Comparison of ENCODE assay signal across 19 cellular contexts in the genomic region with DNA sequence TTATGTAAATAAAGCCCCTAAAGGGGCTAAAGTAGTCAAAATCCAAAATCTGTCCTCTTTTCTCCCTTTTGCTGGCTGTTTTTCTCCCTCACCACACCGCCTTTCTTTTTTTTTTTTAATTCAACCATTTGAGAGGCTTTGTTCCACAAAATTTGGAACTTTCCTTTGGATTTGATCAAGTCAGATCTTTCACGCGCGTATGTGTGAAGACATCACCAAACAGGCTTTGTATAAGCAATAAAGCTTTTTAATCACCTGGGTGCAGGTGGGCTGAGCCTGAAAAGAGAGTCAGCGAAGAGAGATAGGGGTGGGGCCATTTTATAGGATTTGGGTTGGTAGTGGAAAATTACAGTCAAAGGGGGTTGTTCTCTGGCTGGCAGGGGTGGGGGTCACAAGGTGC. TPM values are rescaled to one million over a fixed set of nuclear protein-coding genes. Genes with fewer than 3 reads are reported as not detected.
DNase-seq lines count a peak whose midpoint lies in the region; ATAC-seq and TF ChIP-seq lines count a peak whose summit lies in the region.
"Had no signal": no experiment of that assay in that cellular context is flagged by ENCODE, and none has a peak within 500 bp of the region (broad histone marks: within the 10 kb centered on the region; RNA-seq: fewer than 3 reads in every experiment).

No MANE protein-coding gene starts in this region.

- H3K27ac ChIP-seq in GM23338 (ENCODE audit: low read depth) (peak overlapping the region; percentile 95), MM.1S (ENCODE audit: low read length) (no peak overlapping the region; the same call in 1 of the 2 replicates), endodermal cell (ENCODE audit: low read depth, low read length) (no peak overlapping the region), mesendoderm (ENCODE audit: low read depth, low read length) (peak overlapping the region; percentile 76)
- no peak overlapping the region for H3K27ac ChIP-seq in CD4-positive, alpha-beta T cell (ENCODE audit: low read depth, low read length)
- H3K27ac ChIP-seq: A549, PC-9, SJSA1 had no signal

- POLR2A ChIA-PET in CD4-positive, alpha-beta T cell (lab: Charles Lee), result no interaction called here

- peaks cover 15% of the 10 kb centered on the region for H3K27me3 Mint-ChIP-seq in GM23338 (ENCODE audit: insufficient read depth, low read depth, poor library complexity)
- no peaks in the 10 kb centered on the region for H3K27me3 Mint-ChIP-seq in endodermal cell (ENCODE audit: insufficient read depth)
- H3K27me3 Mint-ChIP-seq in CD4-positive, alpha-beta T cell, result no peaks in the 10 kb centered on the region

- H3F3A ChIP-seq in GM23338 (replicated peaks; ENCODE audit: low read depth) (peaks cover 4% of the 10 kb centered on the region), MM.1S (ENCODE audit: insufficient read depth, low read length) (no peaks in the 10 kb centered on the region)

- no peaks in the 10 kb centered on the region for H3K27me3 ChIP-seq in GM23338 (ENCODE audit: insufficient read depth)
- no peaks in the 10 kb centered on the region for H3K27me3 ChIP-seq in MM.1S (replicated peaks; ENCODE audit: insufficient read depth, low read length)
- H3K27me3 ChIP-seq in endodermal cell (ENCODE audit: control insufficient read depth, insufficient read depth, low read length, poor library complexity, severe bottlenecking), result no peaks in the 10 kb centered on the region
- no peaks in the 10 kb centered on the region for H3K27me3 ChIP-seq in mesendoderm (ENCODE audit: insufficient read depth, low read length, poor library complexity)
- H3K27me3 ChIP-seq in CD4-positive, alpha-beta T cell (ENCODE audit: control insufficient read depth, insufficient read depth, low read length), result no peaks in the 10 kb centered on the region

- no peaks in the 10 kb centered on the region for H3K9me3 ChIP-seq in MM.1S (replicated peaks; ENCODE audit: insufficient read depth, low read length)
- H3K9me3 ChIP-seq in endodermal cell (ENCODE audit: control insufficient read depth, low read length), result peaks cover 17% of the 10 kb centered on the region
- H3K9me3 ChIP-seq in CD4-positive, alpha-beta T cell (ENCODE audit: control insufficient read depth, low read length), result no peaks in the 10 kb centered on the region
- H3K9me3 ChIP-seq: A549, SJSA1 had no signal

- H2BK120ac ChIP-seq in mesendoderm (ENCODE audit: low read depth, low read length), result peak overlapping the region; percentile 64

- H2AFZ ChIP-seq in GM23338 (no peak overlapping the region), MM.1S (ENCODE audit: low read length) (peak overlapping the region; percentile 75)
- H2AFZ ChIP-seq: PC-9 had no signal

- H3K18ac ChIP-seq in mesendoderm (ENCODE audit: low read length), result peak overlapping the region; percentile 96

- peak overlapping the region; percentile 98 for H3K27ac Mint-ChIP-seq in GM23338
- peak overlapping the region; percentile 97 for H3K27ac Mint-ChIP-seq in endodermal cell
- no peak overlapping the region for H3K27ac Mint-ChIP-seq in CD4-positive, alpha-beta T cell

- H3K4me1 ChIP-seq in GM23338 (ENCODE audit: insufficient read depth), result peaks cover 39% of the 10 kb centered on the region
- peaks cover 3% of the 10 kb centered on the region for H3K4me1 ChIP-seq in MM.1S (ENCODE audit: low read length)
- H3K4me1 ChIP-seq in endodermal cell (ENCODE audit: control insufficient read depth, insufficient read depth, low read length), result no peaks in the 10 kb centered on the region
- peaks cover 8% of the 10 kb centered on the region for H3K4me1 ChIP-seq in mesendoderm (ENCODE audit: control insufficient read depth, low read depth, low read length)

- DNase-seq in GM23338 (ENCODE audit: low spot score) (peak; percentile 57), MM.1S (no peak), endodermal cell (peak; percentile 66), mesendoderm (no peak), NCI-H1694 (lab: John Stamatoyannopoulos, UW) (no peak)
- DNase-seq in CD4-positive, alpha-beta T cell, result no peak
- DNase-seq: C1 segment of cervical spinal cord, GF-D8, HCEC 1CT, Kasumi-1, NCI-H1105 treated with DMSO at 0.1 percent for 48 hours, NCI-H187, NCI-H345, NCI-H526, PC-9 had no signal

- no peaks in the 10 kb centered on the region for H4K20me1 ChIP-seq in GM23338 (replicated peaks; ENCODE audit: insufficient read depth)
- no peaks in the 10 kb centered on the region for H4K20me1 ChIP-seq in MM.1S (ENCODE audit: insufficient read depth, low read length)

- H3K36me3 ChIP-seq in GM23338 (ENCODE audit: insufficient read depth), result no peaks in the 10 kb centered on the region
- no peaks in the 10 kb centered on the region for H3K36me3 ChIP-seq in MM.1S (replicated peaks; ENCODE audit: insufficient read depth, low read length)
- no peaks in the 10 kb centered on the region for H3K36me3 ChIP-seq in endodermal cell (ENCODE audit: control insufficient read depth, insufficient read depth, low read length)
- H3K36me3 ChIP-seq in mesendoderm (ENCODE audit: control insufficient read depth, insufficient read depth, low read length), result no peaks in the 10 kb centered on the region
- H3K36me3 ChIP-seq: SJSA1 had no signal

- peak; percentile 10; the same call in 2 of the 3 replicates for ATAC-seq in GM23338
- ATAC-seq in HG02759 (IDR thresholded peaks at IDR 0.05; ENCODE audit: unreplicated experiment), result no peak
- ATAC-seq in CD4-positive, alpha-beta T cell (ENCODE audit: poor library complexity), result no peak
- no peak for ATAC-seq in GM21381 (IDR thresholded peaks at IDR 0.05; ENCODE audit: unreplicated experiment)
- ATAC-seq: A549 had no signal

- H3K79me1 ChIP-seq in mesendoderm (ENCODE audit: low read length), result no peaks in the 10 kb centered on the region

- WGBS in endodermal cell (ENCODE audit: insufficient coverage in 1 of 2, insufficient read length in 1 of 2), 2 experiments, result 59 to 88% methylated on average over 5 of the region's 5 CpGs
- WGBS in mesendoderm (ENCODE audit: extremely low coverage, insufficient coverage, low lambda C conversion rate), result no CpG with 5 or more reads among the region's 5 CpGs

- no peak overlapping the region for H3K23ac ChIP-seq in mesendoderm (ENCODE audit: low read length)

- H3K79me2 ChIP-seq in GM23338 (replicated peaks; ENCODE audit: insufficient read depth), result no peaks in the 10 kb centered on the region
- H3K79me2 ChIP-seq in MM.1S (ENCODE audit: low read length), result no peaks in the 10 kb centered on the region
- no peaks in the 10 kb centered on the region for H3K79me2 ChIP-seq in mesendoderm (ENCODE audit: control insufficient read depth, insufficient read depth, low read length)

- no peak overlapping the region for H4K8ac ChIP-seq in mesendoderm (ENCODE audit: low read depth, low read length)

- intact Hi-C loops in CD4-positive, alpha-beta T cell (cut with DNase I, micrococcal nuclease), result no loop called here

- no peaks in the 10 kb centered on the region for H3K9me2 ChIP-seq in GM23338 (ENCODE audit: insufficient read depth)
- H3K9me2 ChIP-seq in MM.1S (replicated peaks; ENCODE audit: insufficient read depth, low read length), result no peaks in the 10 kb centered on the region

- H3K56ac ChIP-seq in mesendoderm (ENCODE audit: low read length), result peak overlapping the region; percentile 34

- H3K4me2 ChIP-seq in GM23338 (peak overlapping the region; percentile 44), MM.1S (ENCODE audit: low read depth, low read length) (peak overlapping the region; percentile 73), mesendoderm (ENCODE audit: low read length) (no peak overlapping the region)
- H3K4me2 ChIP-seq: A549, PC-9 had no signal

- peak overlapping the region; percentile 9; the same call in 1 of the 2 replicates for H3K4me3 ChIP-seq in GM23338
- H3K4me3 ChIP-seq in MM.1S (ENCODE audit: low read length), result peak overlapping the region; percentile 44
- H3K4me3 ChIP-seq in endodermal cell (ENCODE audit: low read length), result no peak overlapping the region
- H3K4me3 ChIP-seq in mesendoderm (ENCODE audit: low read length), result no peak overlapping the region
- H3K4me3 ChIP-seq: A549, PC-9, SJSA1 had no signal

- TF ChIP-seq CTCF in GM23338 (conservative IDR thresholded peaks at IDR 0.05; ENCODE audit: low read depth in 2 of 2) (no peak), MM.1S (IDR thresholded peaks at IDR 0.05; ENCODE audit: low read length) (no peak), endodermal cell (conservative IDR thresholded peaks at IDR 0.05) (no peak)
- no peak for TF ChIP-seq CTCF in CD4-positive, alpha-beta T cell (IDR thresholded peaks at IDR 0.05)

- peaks cover 5% of the 10 kb centered on the region; the same call in 2 of the 3 replicates for H3K9me3 Mint-ChIP-seq in GM23338
- H3K9me3 Mint-ChIP-seq in endodermal cell, result peaks cover 16% of the 10 kb centered on the region
- H3K9me3 Mint-ChIP-seq in CD4-positive, alpha-beta T cell, result no peaks in the 10 kb centered on the region

- H3K4ac ChIP-seq in mesendoderm (ENCODE audit: low read depth, low read length), result peak overlapping the region; percentile 82

- no peak overlapping the region for H2BK15ac ChIP-seq in mesendoderm (replicated peaks; ENCODE audit: low read depth)

- H3K4me3 Mint-ChIP-seq in GM23338, result peak overlapping the region; percentile 49
- H3K4me3 Mint-ChIP-seq in endodermal cell, result peak overlapping the region; percentile 39
- H3K4me3 Mint-ChIP-seq in CD4-positive, alpha-beta T cell, result no peak overlapping the region

- no peak overlapping the region for H2AK5ac ChIP-seq in mesendoderm (ENCODE audit: low read length)

- H3K4me1 Mint-ChIP-seq in GM23338 (peaks cover 29% of the 10 kb centered on the region), endodermal cell (peaks cover 23% of the 10 kb centered on the region)
- no peaks in the 10 kb centered on the region for H3K4me1 Mint-ChIP-seq in CD4-positive, alpha-beta T cell (ENCODE audit: low read depth)

- H3K9ac ChIP-seq in MM.1S (ENCODE audit: low read length), result peak overlapping the region; percentile 57; the same call in 1 of the 2 replicates
- no peak overlapping the region for H3K9ac ChIP-seq in endodermal cell (ENCODE audit: extremely low read depth, low read length, poor library complexity, severe bottlenecking)
- peak overlapping the region; percentile 2 for H3K9ac ChIP-seq in mesendoderm (ENCODE audit: low read length)

- peak overlapping the region; percentile 10 for H2BK5ac ChIP-seq in mesendoderm (ENCODE audit: low read length)

- H3K36me3 Mint-ChIP-seq in GM23338 (ENCODE audit: low read depth) (peaks cover 6% of the 10 kb centered on the region; the same call in 1 of the 3 replicates), endodermal cell (ENCODE audit: low read depth) (peaks cover 3% of the 10 kb centered on the region)
- no peaks in the 10 kb centered on the region for H3K36me3 Mint-ChIP-seq in CD4-positive, alpha-beta T cell (ENCODE audit: low read depth)

- CTCF ChIA-PET in CD4-positive, alpha-beta T cell (lab: Charles Lee), result no interaction called here

- H4K5ac ChIP-seq in mesendoderm (ENCODE audit: low read length), result no peak overlapping the region

RNA-seq across cellular contexts. Expression of gene HPDL, which starts 5.3 kb away (rescaled TPM):
- 60.7 and 82.1 TPM in 2 replicates for total RNA-seq in GM23338 (2014; rRNA removed; shearing (Covaris generic))
- polyA plus RNA-seq in GM23338 (2016; fragmentation: Nextera tagmentation; extraction: Ambion mirVana), result 36.5 and 39.6 TPM in 2 replicates
- total RNA-seq in endodermal cell, result 10 to 100 TPM in 1 of 2 donors, 1 to 10 TPM in 1; 7.8 to 10.1 TPM
- polyA plus RNA-seq in endodermal cell (2013, experiment 1 of 2), result 0.39 TPM
- 0.50 TPM for polyA plus RNA-seq in endodermal cell (2013, experiment 2 of 2)
- polyA plus RNA-seq in mesendoderm (2013, experiment 1 of 2), result 39.3 TPM
- polyA plus RNA-seq in mesendoderm (2013, experiment 2 of 2), result 37.9 TPM
- total RNA-seq in CD4-positive, alpha-beta T cell, result not detected

RNA-seq across cellular contexts. Expression of gene TOE1, which starts 18.5 kb away (rescaled TPM):
- 18.4 and 22.4 TPM in 2 replicates for total RNA-seq in GM23338 (2014; rRNA removed; shearing (Covaris generic))
- 7.7 and 9.1 TPM in 2 replicates for polyA plus RNA-seq in GM23338 (2016; fragmentation: Nextera tagmentation; extraction: Ambion mirVana)
- total RNA-seq in endodermal cell, result 10 to 100 TPM in 1 of 2 donors, 1 to 10 TPM in 1; 9.6 to 16.7 TPM
- polyA plus RNA-seq in endodermal cell (2013, experiment 1 of 2), result 12.1 TPM
- 12.0 TPM for polyA plus RNA-seq in endodermal cell (2013, experiment 2 of 2)
- polyA plus RNA-seq in mesendoderm (2013, experiment 1 of 2), result 20.5 TPM
- 19.4 TPM for polyA plus RNA-seq in mesendoderm (2013, experiment 2 of 2)
- 10 to 100 TPM; 44.5 to 46.2 TPM for total RNA-seq in CD4-positive, alpha-beta T cell

RNA-seq across cellular contexts. Expression of gene MUTYH, which starts 18.8 kb away (rescaled TPM):
- 63.6 and 67.4 TPM in 2 replicates for total RNA-seq in GM23338 (2014; rRNA removed; shearing (Covaris generic))
- 47.9 and 52.8 TPM in 2 replicates for polyA plus RNA-seq in GM23338 (2016; fragmentation: Nextera tagmentation; extraction: Ambion mirVana)
- total RNA-seq in endodermal cell, result 10 to 100 TPM; 60.5 to 60.9 TPM
- 51.0 TPM for polyA plus RNA-seq in endodermal cell (2013, experiment 1 of 2)
- 38.1 TPM for polyA plus RNA-seq in endodermal cell (2013, experiment 2 of 2)
- polyA plus RNA-seq in mesendoderm (2013, experiment 1 of 2), result 24.4 TPM
- 25.6 TPM for polyA plus RNA-seq in mesendoderm (2013, experiment 2 of 2)
- total RNA-seq in CD4-positive, alpha-beta T cell, result 10 to 100 TPM; 57.9 to 67.4 TPM

Comparison
In these comparisons a context has a peak if more than half of its experiments do, and no peak if none do; other contexts are left out.
1. DNase-seq: peak in GM23338 (single experiment) and endodermal cell (single experiment); none in MM.1S (single experiment), mesendoderm (single experiment), NCI-H1694 (single experiment) and CD4-positive, alpha-beta T cell (0 of 10).
2. H3K27ac ChIP-seq: peak in GM23338 (single experiment) and mesendoderm (single experiment); none in MM.1S (single experiment), endodermal cell (single experiment) and CD4-positive, alpha-beta T cell (single experiment).
3. H3K4me3 ChIP-seq: peak in GM23338 (single experiment) and MM.1S (single experiment); none in endodermal cell (single experiment) and mesendoderm (single experiment).
4. RNA of gene HPDL, which starts 5.3 kb away (total RNA-seq): 60.7 to 82.1 TPM in GM23338 and 7.8 to 10.1 TPM in endodermal cell; not detected in CD4-positive, alpha-beta T cell; every median in the first group is over 4 times any median in the second.